ENCODE assay signal across 18 cellular contexts in the genomic region with DNA sequence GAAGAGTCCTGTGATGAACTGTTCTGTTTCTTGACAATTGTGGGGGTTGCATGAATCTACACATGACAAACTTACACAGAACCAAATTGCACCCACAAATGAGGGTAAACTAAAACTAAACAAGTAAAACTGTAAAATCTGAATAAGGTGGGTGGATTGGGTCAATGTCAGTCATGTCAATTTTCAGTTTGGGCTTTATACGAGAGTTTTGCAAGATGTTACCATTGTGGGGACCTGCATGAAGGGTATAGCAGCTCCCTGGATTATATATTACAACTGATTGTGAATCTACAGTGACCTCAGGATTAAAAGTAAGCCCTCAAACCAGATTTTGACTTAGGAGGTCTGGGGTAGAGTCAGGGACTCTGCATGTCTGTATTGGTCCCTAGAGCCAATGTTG.
"Had no signal": no experiment of that assay in that cellular context is flagged by ENCODE, and none has a peak within 500 bp of the region (broad histone marks: within the 10 kb centered on the region; RNA-seq: fewer than 3 reads in every experiment).

No MANE protein-coding gene starts in this region.

- H3K27ac ChIP-seq: neural progenitor cell, neutrophil, ovary, pancreas, parathyroid adenoma, prostate gland, psoas muscle, right atrium auricular region, right lobe of liver, sigmoid colon, skin epidermis, spleen had no signal

- H3K9me3 ChIP-seq: neutrophil, ovary, pancreas, prostate gland, psoas muscle, right atrium auricular region, right lobe of liver, sigmoid colon had no signal

- H3K36me3 ChIP-seq: neural progenitor cell, neutrophil, ovary, pancreas, prostate gland, right atrium auricular region, right lobe of liver, sigmoid colon, spleen had no signal

- H3K4me1 ChIP-seq: pancreas, parathyroid adenoma, prostate gland, psoas muscle, right atrium auricular region, right lobe of liver, sigmoid colon, spleen had no signal

- ATAC-seq: naive thymus-derived CD8-positive, alpha-beta T cell; natural killer cell; natural killer cell treated with Interleukin-12 subunit alpha and Interleukin-12 subunit beta and Interleukin-15 and Interleukin-18, amount 100 ng/mL, for 72 hours; pancreas; psoas muscle; right cardiac atrium; right lobe of liver; sciatic nerve had no signal

- H3K4me3 ChIP-seq: neural progenitor cell, ovary, pancreas, prostate gland, psoas muscle, right atrium auricular region, right lobe of liver, sigmoid colon, skin epidermis, smooth muscle cell, spleen had no signal
